Comparison of ENCODE assay signal across 9 cellular contexts in the genomic region with DNA sequence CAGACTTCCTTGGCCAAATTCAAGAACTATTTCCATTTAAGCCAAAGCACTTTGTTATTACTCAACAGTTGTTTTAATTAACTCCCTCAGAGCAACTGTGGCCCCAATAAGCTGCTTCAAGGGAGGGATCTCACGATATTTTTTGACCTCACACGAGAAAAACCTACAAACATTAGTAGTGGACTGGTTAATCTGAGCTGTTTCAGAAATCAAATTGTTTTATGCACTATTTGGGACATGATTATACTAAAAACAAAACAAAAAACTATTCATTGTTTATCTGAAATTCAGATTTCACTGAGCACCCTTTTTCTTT.
DNase-seq lines count a peak whose midpoint lies in the region; ATAC-seq, FAIRE-seq and TF ChIP-seq lines count a peak whose summit lies in the region.
"Had no signal": no experiment of that assay in that cellular context is flagged by ENCODE, and none has a peak within 500 bp of the region (broad histone marks: within the 10 kb centered on the region; RNA-seq: fewer than 3 reads in every experiment).

No MANE protein-coding gene starts in this region.

- intact Hi-C loops in OCI-LY7 (cut with micrococcal nuclease; ENCODE audit: unreplicated experiment): no loop called here
- intact Hi-C loops in gastrocnemius medialis (cut with DNase I; ENCODE audit: low total_unique reads): loop anchor here (10.0 kb wide), 1 partner anchor 77 kb away; a partner anchor contains a TSS
- intact Hi-C loops in head of caudate nucleus (cut with DNase I): no loop called here

- no peaks in the 10 kb centered on the region for H3K27me3 ChIP-seq in gastrocnemius medialis

- BruUV-seq in OCI-LY7 (replicated peaks; lab: Mats Ljungman, UMichigan): no TSS peak

- H3K9me3 ChIP-seq in OCI-LY7 (ENCODE audit: low read length) (no peaks in the 10 kb centered on the region), gastrocnemius medialis (no peaks in the 10 kb centered on the region)

- no peaks in the 10 kb centered on the region for H3K36me3 ChIP-seq in OCI-LY7 (ENCODE audit: insufficient read depth, low read length)
- H3K36me3 ChIP-seq in gastrocnemius medialis: no peaks in the 10 kb centered on the region

- no peak for ATAC-seq in gastrocnemius medialis

- TF ChIP-seq CTCF in OCI-LY7 (conservative IDR thresholded peaks at IDR 0.05; ENCODE audit: low read length) (no peak), foreskin fibroblast (IDR thresholded peaks at IDR 0.05; ENCODE audit: low read depth, low read length) (no peak), gastrocnemius medialis (IDR thresholded peaks at IDR 0.05 in 4 of 5, conservative IDR thresholded peaks at IDR 0.05 in 1 of 5) (no peak), GM20000 (IDR thresholded peaks at IDR 0.05; ENCODE audit: extremely low read depth, missing control alignments) (no peak)

- no peak for TF ChIP-seq POLR2A in gastrocnemius medialis (IDR thresholded peaks at IDR 0.05)

- H3K79me2 ChIP-seq in OCI-LY7 (ENCODE audit: insufficient read depth, low read depth, low read length): no peaks in the 10 kb centered on the region

- H3K4me3 ChIP-seq in OCI-LY7 (ENCODE audit: low read depth, low read length, poor library complexity, severe bottlenecking) (peak overlapping the region; percentile 66), foreskin fibroblast (ENCODE audit: low read depth in 1 of 2, low read length in 2 of 2) (peak overlapping the region; percentile 36 to 63), gastrocnemius medialis (peak overlapping the region; percentile 48 to 63 (median 55))

- no peak for DNase-seq in GM19239 (ENCODE audit: insufficient read length, low spot score)
- no peak for DNase-seq in OCI-LY7 (ENCODE audit: low spot score)
- DNase-seq in foreskin fibroblast: no peak
- no peak for DNase-seq in gastrocnemius medialis
- DNase-seq in GM20000 (ENCODE audit: low spot score): no peak
- no peak for DNase-seq in nucleus accumbens (lab: John Stamatoyannopoulos, UW)
- DNase-seq in stimulated activated CD4-positive, alpha-beta T cell treated with anti-CD3 and anti-CD28 coated beads, Interleukin-2, amount 100 ng/mL, for 24 hours: no peak
- no peak for DNase-seq in head of caudate nucleus

- no peaks in the 10 kb centered on the region for H3K9me2 ChIP-seq in OCI-LY7 (ENCODE audit: insufficient read depth, low read length)

- H4K20me1 ChIP-seq in OCI-LY7 (ENCODE audit: insufficient read depth, low read length): no peaks in the 10 kb centered on the region

- POLR2A ChIA-PET in OCI-LY7 (lab: Charles Lee): interaction anchor here (0.6 to 1.2 kb wide), 4 partner anchors 8 to 1649 kb away, joined by 3 to 6 read pairs (median 4); no protein-coding TSS in a partner anchor

- H3K27ac ChIP-seq in OCI-LY7 (ENCODE audit: low read depth, low read length, poor library complexity, severe bottlenecking): no peak overlapping the region
- no peak overlapping the region for H3K27ac ChIP-seq in gastrocnemius medialis
- H3K27ac ChIP-seq: epithelial cell of prostate had no signal

- H2AFZ ChIP-seq in OCI-LY7 (ENCODE audit: low read length): peak overlapping the region; percentile 88

- in situ Hi-C loops in gastrocnemius medialis (cut with MboI; ENCODE audit: low sequenced_read_pairs in 4 of 4): no loop called here

- FAIRE-seq in GM19239 (lab: Jason Lieb, UNC): peak; percentile 82

- H3K4me2 ChIP-seq in OCI-LY7 (ENCODE audit: low read length): peak overlapping the region; percentile 77

- H3K4me1 ChIP-seq in OCI-LY7 (ENCODE audit: insufficient read depth, low read length, poor library complexity, severe bottlenecking): peaks cover 32% of the 10 kb centered on the region
- peaks cover 0 to 8% of the 10 kb centered on the region in 2 donors for H3K4me1 ChIP-seq in gastrocnemius medialis

- CTCF ChIA-PET in OCI-LY7 (lab: Charles Lee; ENCODE audit: unreplicated experiment): no interaction called here
